Comparison of ENCODE assay signal across 9 cellular contexts in genomic region chr1:51648180-51649109, GRCh38. TPM values are rescaled to one million over a fixed set of nuclear protein-coding genes. Genes with fewer than 3 reads are reported as not detected.
A peak's percentile ranks its signal among the peaks of the same experiment; 100 is the strongest.
DNase-seq lines count a peak whose midpoint lies in the region; ATAC-seq and TF ChIP-seq lines count a peak whose summit lies in the region.
"Had no signal": no experiment of that assay in that cellular context is flagged by ENCODE, and none has a peak within 500 bp of the region (broad histone marks: within the 10 kb centered on the region; RNA-seq: fewer than 3 reads in every experiment).

No MANE protein-coding gene starts in this region.

- H2AFZ ChIP-seq in trophoblast cell (ENCODE audit: insufficient read depth, low read length, poor library complexity) = no peak overlapping the region

- H4K8ac ChIP-seq in trophoblast cell (ENCODE audit: low read depth, low read length) = peak overlapping the region; percentile 25

- no peak overlapping the region for H3K14ac ChIP-seq in trophoblast cell (ENCODE audit: low read length)

- no peaks in the 10 kb centered on the region for H3K27me3 ChIP-seq in trophoblast cell (ENCODE audit: insufficient read depth, low read length)
- H3K27me3 ChIP-seq in esophagus squamous epithelium = no peaks in the 10 kb centered on the region

- H3K4me1 ChIP-seq in trophoblast cell (ENCODE audit: control insufficient read depth in 1 of 2, insufficient read depth in 2 of 2, low read length in 2 of 2) (peaks cover 16 to 21% of the 10 kb centered on the region in 2 experiments), esophagus squamous epithelium (peaks cover 0 to 59% (median 23%) of the 10 kb centered on the region in 3 donors)

- H4K91ac ChIP-seq in trophoblast cell (ENCODE audit: low read depth, low read length) = peak overlapping the region; percentile 29

- no peak overlapping the region for H3K4ac ChIP-seq in trophoblast cell (ENCODE audit: low read depth, low read length)

- no CpG with 5 or more reads among the region's 6 CpGs for WGBS in trophoblast cell (ENCODE audit: extremely low coverage, insufficient coverage, insufficient read length)
- 71 to 75% methylated on average over 5 to 6 of the region's 6 CpGs for WGBS in esophagus squamous epithelium, 2 donors

- no peak overlapping the region for H2BK120ac ChIP-seq in trophoblast cell (ENCODE audit: insufficient read depth, low read length, poor library complexity)

- peak overlapping the region; percentile 14 for H3K4me2 ChIP-seq in trophoblast cell (ENCODE audit: low read length)

- no peak for ATAC-seq in HG03520 (IDR thresholded peaks at IDR 0.05; ENCODE audit: unreplicated experiment)
- no peak for ATAC-seq in GM19035 (IDR thresholded peaks at IDR 0.05; ENCODE audit: unreplicated experiment)

- no peak overlapping the region for H4K12ac ChIP-seq in trophoblast cell (ENCODE audit: low read depth, low read length)

- H3K36me3 ChIP-seq in trophoblast cell (ENCODE audit: control insufficient read depth in 1 of 2, insufficient read depth in 2 of 2, low read length in 2 of 2) (peaks cover 0 to 2% of the 10 kb centered on the region in 2 experiments), esophagus squamous epithelium (no peaks in the 10 kb centered on the region)

- TF ChIP-seq CTCF in fibroblast of mammary gland (conservative IDR thresholded peaks at IDR 0.05; ENCODE audit: control insufficient read depth, insufficient read depth, low read depth, low read length) (no peak), esophagus squamous epithelium (IDR thresholded peaks at IDR 0.05) (no peak)

- no peak for TF ChIP-seq POLR2A in esophagus squamous epithelium (IDR thresholded peaks at IDR 0.05)

- H3K9me3 ChIP-seq in trophoblast cell (ENCODE audit: insufficient read depth, low read depth, low read length) (no peaks in the 10 kb centered on the region), esophagus squamous epithelium (no peaks in the 10 kb centered on the region)

- H3K27ac ChIP-seq in trophoblast cell (ENCODE audit: low read depth, low read length) (peak overlapping the region; percentile 95), esophagus squamous epithelium (peak overlapping the region in 2 of 4 donors; percentile 26 to 60)

- peaks cover 22% of the 10 kb centered on the region for H3K79me1 ChIP-seq in trophoblast cell (ENCODE audit: low read length)

- H2BK5ac ChIP-seq in trophoblast cell (ENCODE audit: low read depth, low read length, poor library complexity) = peak overlapping the region; percentile 34

- H3K23ac ChIP-seq in trophoblast cell (ENCODE audit: low read length) = no peak overlapping the region

- H3K4me3 ChIP-seq in fibroblast of mammary gland (ENCODE audit: control insufficient read depth, low read depth, low read length) = no peak overlapping the region
- no peak overlapping the region for H3K4me3 ChIP-seq in trophoblast cell (ENCODE audit: low read depth, low read length)
- no peak overlapping the region for H3K4me3 ChIP-seq in esophagus squamous epithelium

- intact Hi-C loops in esophagus squamous epithelium (cut with DNase I) = no loop called here

- no peak overlapping the region for H3K9ac ChIP-seq in trophoblast cell (ENCODE audit: low read length)

- H2BK12ac ChIP-seq in trophoblast cell (ENCODE audit: low read length) = no peak overlapping the region

- H3K79me2 ChIP-seq in trophoblast cell (ENCODE audit: control insufficient read depth, insufficient read depth, low read length, poor library complexity) = peaks cover 7% of the 10 kb centered on the region

- no peak overlapping the region for H3K18ac ChIP-seq in trophoblast cell (ENCODE audit: low read length)

- H2AK5ac ChIP-seq in trophoblast cell (ENCODE audit: low read length) = no peak overlapping the region

- peak; percentile 70 for DNase-seq in ELR (ENCODE audit: low read depth)
- DNase-seq in NOMO-1 treated with DMSO at 0.1 percent for 48 hours (lab: John Stamatoyannopoulos, UW; ENCODE audit: unreplicated experiment) = peak; percentile 80
- peak; percentile 89 for DNase-seq in fibroblast of mammary gland (ENCODE audit: low read depth)
- peak; percentile 93 to 97 for DNase-seq in trophoblast cell
- no peak for DNase-seq in NK-92 treated with Interleukin-12 subunit alpha and Interleukin-12 subunit beta, amount 100 ng/mL, for 24 hours (lab: John Stamatoyannopoulos, UW)
- no peak for DNase-seq in esophagus squamous epithelium (lab: John Stamatoyannopoulos, UW)
- DNase-seq: activated B cell treated with CpG ODN at 0.5 μM for 24 hours had no signal

RNA-seq across cellular contexts. Expression of gene OSBPL9, which starts 31.6 kb away (rescaled TPM):
- 187 and 189 TPM in 2 replicates for polyA plus RNA-seq in trophoblast cell (2013)
- 10 to 100 TPM; 13.9 to 71.9 (median 37.4) TPM for total RNA-seq in esophagus squamous epithelium

Comparison
In these comparisons a context has a peak if more than half of its experiments do, and no peak if none do; other contexts are left out.
1. DNase-seq: peak in ELR (single experiment), NOMO-1 treated with DMSO at 0.1 percent for 48 hours (single experiment), fibroblast of mammary gland (single experiment) and trophoblast cell (2 of 2); none in NK-92 treated with Interleukin-12 subunit alpha and Interleukin-12 subunit beta, amount 100 ng/mL, for 24 hours (single experiment) and esophagus squamous epithelium (single experiment).